In the genomic region with DNA sequence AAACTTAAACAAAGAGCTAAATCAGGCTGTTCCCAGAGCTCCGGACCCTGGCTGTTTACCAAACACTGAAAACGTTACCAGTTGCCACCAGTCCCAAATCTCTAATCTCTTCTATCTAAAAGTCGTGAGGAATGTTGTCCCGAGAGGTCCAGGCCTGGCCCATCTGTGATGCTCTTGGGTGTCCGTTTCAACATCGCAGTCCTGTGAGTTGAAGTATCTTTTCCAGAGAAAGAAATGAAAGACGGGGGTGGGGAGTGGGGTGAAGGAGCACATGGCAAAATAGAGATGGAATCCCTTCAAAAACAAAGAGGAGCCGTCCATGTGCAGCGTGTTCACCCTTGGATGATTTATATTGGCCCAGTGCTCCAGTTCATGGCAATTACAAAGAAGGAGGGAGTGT, we compare ENCODE assay signal across 1 cellular context.
TF ChIP-seq lines count a peak whose summit lies in the region.

No MANE protein-coding gene starts in this region.

TF ChIP-seq in HCT116, 20 proteins besides CTCF, POLR2A, EP300 and RAD21 (continued from another document):
- TF ChIP-seq TCF7L2 (IDR thresholded peaks at IDR 0.05; ENCODE audit: borderline replicate concordance, extremely low read depth, insufficient read depth, insufficient read length) (no peak), FOSL1 (IDR thresholded peaks at IDR 0.05; ENCODE audit: low read depth) (no peak), EZH2 (IDR thresholded peaks at IDR 0.05) (no peak), SIN3A (IDR thresholded peaks at IDR 0.05; ENCODE audit: low read depth) (no peak), SRF (IDR thresholded peaks at IDR 0.05; ENCODE audit: low read depth) (no peak), JUND (IDR thresholded peaks at IDR 0.05) (no peak), CBX3 (IDR thresholded peaks at IDR 0.05; ENCODE audit: low read depth) (no peak)
